Comparison of ENCODE assay signal across 22 cellular contexts in the genomic region with DNA sequence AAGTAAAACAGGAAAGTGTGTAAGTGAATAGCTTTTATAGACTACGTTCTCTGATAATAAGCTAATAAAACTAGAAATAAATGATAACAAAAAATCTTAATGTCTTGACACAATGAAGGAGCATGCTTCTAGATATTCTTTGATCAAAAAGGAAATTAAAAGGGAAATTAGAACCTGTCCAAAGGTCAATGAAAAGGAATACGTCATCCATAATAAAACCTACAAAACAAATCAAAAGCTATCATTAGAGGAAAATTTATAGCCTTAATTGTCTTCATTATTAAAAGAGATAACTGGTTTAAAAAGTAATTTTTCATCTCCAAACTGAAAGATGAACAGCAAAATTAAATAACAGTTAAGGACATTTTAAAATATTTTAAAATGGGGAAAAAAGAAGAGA.
DNase-seq lines count a peak whose midpoint lies in the region; ATAC-seq, FAIRE-seq and TF ChIP-seq lines count a peak whose summit lies in the region.
"Had no signal": no experiment of that assay in that cellular context is flagged by ENCODE, and none has a peak within 500 bp of the region (broad histone marks: within the 10 kb centered on the region; RNA-seq: fewer than 3 reads in every experiment).

No MANE protein-coding gene starts in this region.

- H3K4me3 ChIP-seq in A549 = no peak overlapping the region
- no peak overlapping the region for H3K4me3 ChIP-seq in small intestine (ENCODE audit: low read depth in 1 of 2, low read length in 2 of 2)
- H3K4me3 ChIP-seq: BLaER1 treated with 17β-estradiol and CSF1 and Interleukin-3, amounts not matched to agents 10 nM and 100 nM; GM12878 had no signal

- FAIRE-seq in A549 (lab: Jason Lieb, UNC) (peak; percentile 23), colon (lab: Jason Lieb, UNC) (peak; percentile 51), small intestine (lab: Jason Lieb, UNC) (peak; percentile 92)
- FAIRE-seq: A204.1, D721Med, G401.6, GM12878, GM12892, GM18507 had no signal

- H3K9me3 ChIP-seq in A549 (no peaks in the 10 kb centered on the region), small intestine (ENCODE audit: control insufficient read depth, low read depth) (no peaks in the 10 kb centered on the region)
- H3K9me3 ChIP-seq: BLaER1 treated with 17β-estradiol and CSF1 and Interleukin-3, amounts not matched to agents 10 nM and 100 nM; Caco-2 had no signal

- no peak for TF ChIP-seq RAD21 in A549 (conservative IDR thresholded peaks at IDR 0.05 in 1 of 2, IDR thresholded peaks at IDR 0.05 in 1 of 2)

- CTCF ChIA-PET in A549 (lab: Yijun Ruan, JAX) = interaction anchor here (0.6 to 1.3 kb wide), 3 partner anchors 10 to 323 kb away, joined by 3 to 5 read pairs (median 4); no protein-coding TSS in a partner anchor

- DNase-seq in A549 (ENCODE audit: low read depth in 1 of 2, low spot score in 1 of 2) (no peak), small intestine (no peak), GF-D8 (lab: John Stamatoyannopoulos, UW) (no peak)
- DNase-seq in activated T-helper 2 cell treated with anti-CD3 and anti-CD28 coated beads, Interferon-gamma antibody, Interleukin-2, Interleukin-4, amounts not matched to agents 10 μg/mL and 5 μg/mL and 100 μg/mL, durations not matched to agents 14 hours and 24 hours and 36 hours (ENCODE audit: low spot score) = no peak
- no peak for DNase-seq in naive thymus-derived CD8-positive, alpha-beta T cell
- DNase-seq: 8988T; AML-193; Caco-2; Calu3; CD4-positive, alpha-beta T cell; CD8-positive, alpha-beta T cell; DMS79 treated with DMSO at 0.1 percent for 48 hours had no signal

- H3K4me3 Mint-ChIP-seq in activated T-helper 2 cell treated with anti-CD3 and anti-CD28 coated beads, Interferon-gamma antibody, Interleukin-2, Interleukin-4, amounts not matched to agents 10 μg/mL and 5 μg/mL and 100 μg/mL, durations not matched to agents 14 hours and 24 hours and 36 hours (ENCODE audit: low read depth) = no peak overlapping the region
- H3K4me3 Mint-ChIP-seq in naive thymus-derived CD8-positive, alpha-beta T cell = no peak overlapping the region
- H3K4me3 Mint-ChIP-seq: B cell; CD4-positive, alpha-beta T cell; CD8-positive, alpha-beta T cell had no signal

- no peaks in the 10 kb centered on the region for H3K27me3 Mint-ChIP-seq in activated T-helper 2 cell treated with anti-CD3 and anti-CD28 coated beads, Interferon-gamma antibody, Interleukin-2, Interleukin-4, amounts not matched to agents 10 μg/mL and 5 μg/mL and 100 μg/mL, durations not matched to agents 14 hours and 24 hours and 36 hours (ENCODE audit: low read depth)
- H3K27me3 Mint-ChIP-seq in naive thymus-derived CD8-positive, alpha-beta T cell = peaks cover 0 to 8% (median 0%) of the 10 kb centered on the region in 5 donors
- H3K27me3 Mint-ChIP-seq: B cell; CD4-positive, alpha-beta T cell had no signal

- no peaks in the 10 kb centered on the region for H3K9me3 Mint-ChIP-seq in activated T-helper 2 cell treated with anti-CD3 and anti-CD28 coated beads, Interferon-gamma antibody, Interleukin-2, Interleukin-4, amounts not matched to agents 10 μg/mL and 5 μg/mL and 100 μg/mL, durations not matched to agents 14 hours and 24 hours and 36 hours
- H3K9me3 Mint-ChIP-seq in naive thymus-derived CD8-positive, alpha-beta T cell = peaks cover 0 to 17% (median 2%) of the 10 kb centered on the region in 9 donors
- H3K9me3 Mint-ChIP-seq: CD4-positive, alpha-beta T cell; CD8-positive, alpha-beta T cell had no signal

- WGBS in A549 (ENCODE audit: missing lambda C conversion rate) = 20% methylated on average over 2 of the region's 2 CpGs
- WGBS in small intestine, 3 donors = 17 to 56% (median 51%) methylated on average over 2 of the region's 2 CpGs

- H3K4me2 ChIP-seq in A549 = no peak overlapping the region
- H3K4me2 ChIP-seq: BLaER1 treated with 17β-estradiol and CSF1 and Interleukin-3, amounts not matched to agents 10 nM and 100 nM had no signal

- POLR2A ChIA-PET in A549 (lab: Yijun Ruan, JAX) = no interaction called here
- POLR2A ChIA-PET in naive thymus-derived CD8-positive, alpha-beta T cell (lab: Charles Lee) = no interaction called here

- H3K4me1 ChIP-seq in A549 (no peaks in the 10 kb centered on the region), small intestine (ENCODE audit: control insufficient read depth in 2 of 2, insufficient read depth in 1 of 2, low read depth in 1 of 2, low read length in 1 of 2) (no peaks in the 10 kb centered on the region)
- H3K4me1 ChIP-seq: Caco-2 had no signal

- H3K27ac Mint-ChIP-seq in activated T-helper 2 cell treated with anti-CD3 and anti-CD28 coated beads, Interferon-gamma antibody, Interleukin-2, Interleukin-4, amounts not matched to agents 10 μg/mL and 5 μg/mL and 100 μg/mL, durations not matched to agents 14 hours and 24 hours and 36 hours = no peak overlapping the region
- no peak overlapping the region for H3K27ac Mint-ChIP-seq in naive thymus-derived CD8-positive, alpha-beta T cell
- H3K27ac Mint-ChIP-seq: B cell; CD4-positive, alpha-beta T cell; CD8-positive, alpha-beta T cell had no signal

- no peaks in the 10 kb centered on the region for H3K4me1 Mint-ChIP-seq in activated T-helper 2 cell treated with anti-CD3 and anti-CD28 coated beads, Interferon-gamma antibody, Interleukin-2, Interleukin-4, amounts not matched to agents 10 μg/mL and 5 μg/mL and 100 μg/mL, durations not matched to agents 14 hours and 24 hours and 36 hours (ENCODE audit: low read depth)
- H3K4me1 Mint-ChIP-seq in naive thymus-derived CD8-positive, alpha-beta T cell = no peaks in the 10 kb centered on the region
- H3K4me1 Mint-ChIP-seq: B cell had no signal

- TF ChIP-seq EP300 in A549 (IDR thresholded peaks at IDR 0.05) = no peak

- intact Hi-C loops in activated T-helper 2 cell treated with anti-CD3 and anti-CD28 coated beads, Interferon-gamma antibody, Interleukin-2, Interleukin-4, amounts not matched to agents 10 μg/mL and 5 μg/mL and 100 μg/mL, durations not matched to agents 14 hours and 24 hours and 36 hours (cut with micrococcal nuclease) = no loop called here

- H3K27ac ChIP-seq in A549 = no peak overlapping the region
- H3K27ac ChIP-seq in small intestine (ENCODE audit: low read depth in 1 of 2, low read length in 1 of 2) = no peak overlapping the region
- H3K27ac ChIP-seq: BLaER1 treated with 17β-estradiol and CSF1 and Interleukin-3, amounts not matched to agents 10 nM and 100 nM; C4-2B had no signal

- H3K27me3 ChIP-seq in small intestine (ENCODE audit: control insufficient read depth in 2 of 2, insufficient read depth in 2 of 2, low read length in 2 of 2) = no peaks in the 10 kb centered on the region
- H3K27me3 ChIP-seq: BLaER1 treated with 17β-estradiol and CSF1 and Interleukin-3, amounts not matched to agents 10 nM and 100 nM had no signal

- H3K36me3 ChIP-seq in small intestine (ENCODE audit: control insufficient read depth in 2 of 2, insufficient read depth in 2 of 2, low read length in 2 of 2) = no peaks in the 10 kb centered on the region
- H3K36me3 ChIP-seq: BLaER1 treated with 17β-estradiol and CSF1 and Interleukin-3, amounts not matched to agents 10 nM and 100 nM had no signal

- no peak for TF ChIP-seq CTCF in A549 (IDR thresholded peaks at IDR 0.05)

- no peak for ATAC-seq in A549
- ATAC-seq in naive thymus-derived CD8-positive, alpha-beta T cell = no peak
- ATAC-seq: CD8-positive, alpha-beta T cell; GM12878 had no signal

- no peak for TF ChIP-seq POLR2A in A549 (IDR thresholded peaks at IDR 0.05; ENCODE audit: low read length)

- no peaks in the 10 kb centered on the region for H3K36me3 Mint-ChIP-seq in activated T-helper 2 cell treated with anti-CD3 and anti-CD28 coated beads, Interferon-gamma antibody, Interleukin-2, Interleukin-4, amounts not matched to agents 10 μg/mL and 5 μg/mL and 100 μg/mL, durations not matched to agents 14 hours and 24 hours and 36 hours (ENCODE audit: low read depth)
- H3K36me3 Mint-ChIP-seq in naive thymus-derived CD8-positive, alpha-beta T cell = no peaks in the 10 kb centered on the region
- H3K36me3 Mint-ChIP-seq: CD8-positive, alpha-beta T cell had no signal

TF ChIP-seq in A549, 52 proteins besides CTCF, POLR2A, EP300 and RAD21:
- TF ChIP-seq NR3C1 (IDR thresholded peaks at IDR 0.05) (no peak), CBX2 (IDR thresholded peaks at IDR 0.05; ENCODE audit: borderline replicate concordance, low read depth) (no peak), RARB (CRISPR knock-in tag; IDR thresholded peaks at IDR 0.05) (no peak), BHLHE40 (IDR thresholded peaks at IDR 0.05; ENCODE audit: low read depth, low read length) (no peak)
- TF ChIP-seq, protein P1, sequence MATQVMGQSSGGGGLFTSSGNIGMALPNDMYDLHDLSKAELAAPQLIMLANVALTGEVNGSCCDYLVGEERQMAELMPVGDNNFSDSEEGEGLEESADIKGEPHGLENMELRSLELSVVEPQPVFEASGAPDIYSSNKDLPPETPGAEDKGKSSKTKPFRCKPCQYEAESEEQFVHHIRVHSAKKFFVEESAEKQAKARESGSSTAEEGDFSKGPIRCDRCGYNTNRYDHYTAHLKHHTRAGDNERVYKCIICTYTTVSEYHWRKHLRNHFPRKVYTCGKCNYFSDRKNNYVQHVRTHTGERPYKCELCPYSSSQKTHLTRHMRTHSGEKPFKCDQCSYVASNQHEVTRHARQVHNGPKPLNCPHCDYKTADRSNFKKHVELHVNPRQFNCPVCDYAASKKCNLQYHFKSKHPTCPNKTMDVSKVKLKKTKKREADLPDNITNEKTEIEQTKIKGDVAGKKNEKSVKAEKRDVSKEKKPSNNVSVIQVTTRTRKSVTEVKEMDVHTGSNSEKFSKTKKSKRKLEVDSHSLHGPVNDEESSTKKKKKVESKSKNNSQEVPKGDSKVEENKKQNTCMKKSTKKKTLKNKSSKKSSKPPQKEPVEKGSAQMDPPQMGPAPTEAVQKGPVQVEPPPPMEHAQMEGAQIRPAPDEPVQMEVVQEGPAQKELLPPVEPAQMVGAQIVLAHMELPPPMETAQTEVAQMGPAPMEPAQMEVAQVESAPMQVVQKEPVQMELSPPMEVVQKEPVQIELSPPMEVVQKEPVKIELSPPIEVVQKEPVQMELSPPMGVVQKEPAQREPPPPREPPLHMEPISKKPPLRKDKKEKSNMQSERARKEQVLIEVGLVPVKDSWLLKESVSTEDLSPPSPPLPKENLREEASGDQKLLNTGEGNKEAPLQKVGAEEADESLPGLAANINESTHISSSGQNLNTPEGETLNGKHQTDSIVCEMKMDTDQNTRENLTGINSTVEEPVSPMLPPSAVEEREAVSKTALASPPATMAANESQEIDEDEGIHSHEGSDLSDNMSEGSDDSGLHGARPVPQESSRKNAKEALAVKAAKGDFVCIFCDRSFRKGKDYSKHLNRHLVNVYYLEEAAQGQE (IDR thresholded peaks at IDR 0.05) = no peak
